In genomic region chr10:28386508-28386868, GRCh38 we compare ENCODE assay signal across 22 cellular contexts.
DNase-seq lines count a peak whose midpoint lies in the region; ATAC-seq and TF ChIP-seq lines count a peak whose summit lies in the region.
"Had no signal": no experiment of that assay in that cellular context is flagged by ENCODE, and none has a peak within 500 bp of the region (broad histone marks: within the 10 kb centered on the region; RNA-seq: fewer than 3 reads in every experiment).

No MANE protein-coding gene starts in this region.

- intact Hi-C loops in esophagus squamous epithelium (cut with DNase I) (loop anchor here (10.0 kb wide), 1 partner anchor 82 kb away; the partner anchor contains the start of gene MPP7), left lung (cut with DNase I) (loop anchor here in 1 of 2 donors (10.0 kb wide), 1 partner anchor 1012 kb away; no protein-coding TSS in a partner anchor)

- ATAC-seq in activated naive CD4-positive, alpha-beta T cell treated with anti-CD3 and anti-CD28 coated beads, Interleukin-2, amount 50 U/mL, for 72 hours, result no peak
- ATAC-seq in activated T-helper 17 cell treated with anti-CD3 and anti-CD28 coated beads, Interleukin-2, amount 50 U/mL, for 72 hours (replicated peaks), result no peak
- ATAC-seq in HG03175 (IDR thresholded peaks at IDR 0.05; ENCODE audit: unreplicated experiment), result no peak
- no peak for ATAC-seq in left lung

- TF ChIP-seq CTCF in esophagus squamous epithelium (IDR thresholded peaks at IDR 0.05) (no peak), left lung (IDR thresholded peaks at IDR 0.05) (no peak)

- no peak overlapping the region for H3K4me3 ChIP-seq in esophagus squamous epithelium
- H3K4me3 ChIP-seq in skin epidermis, result no peak overlapping the region
- no peak overlapping the region for H3K4me3 ChIP-seq in left lung
- H3K4me3 ChIP-seq: MG63, SK-N-MC had no signal

- DNase-seq in activated naive CD4-positive, alpha-beta T cell treated with anti-CD3 and anti-CD28 coated beads, Interleukin-2, amount 50 U/mL, for 72 hours (ENCODE audit: low spot score in 2 of 2), result no peak
- DNase-seq in esophagus squamous epithelium (lab: John Stamatoyannopoulos, UW) (no peak), COLO668 (lab: John Stamatoyannopoulos, UW; ENCODE audit: unreplicated experiment) (no peak), left lung (no peak)
- DNase-seq: ACHN, C1 segment of cervical spinal cord, DMS79 treated with DMSO at 0.1 percent for 48 hours, HFFc6, Karpas-422, MG63, NCI-H1048, NCI-H1436 treated with DMSO at 0.1 percent for 48 hours, NCI-H2029, NCI-H2171 treated with DMSO at 0.1 percent for 48 hours, NCI-H446 treated with DMSO at 0.1 percent for 48 hours, NCI-H774, SHP77 had no signal

- H3K27me3 ChIP-seq in esophagus squamous epithelium (no peaks in the 10 kb centered on the region), left lung (peaks cover 0 to 15% of the 10 kb centered on the region in 2 donors)
- H3K27me3 ChIP-seq: MG63 had no signal

- no peaks in the 10 kb centered on the region for H3K9me3 Mint-ChIP-seq in activated naive CD4-positive, alpha-beta T cell treated with anti-CD3 and anti-CD28 coated beads, Interleukin-2, amount 50 U/mL, for 24 hours
- H3K9me3 Mint-ChIP-seq in activated naive CD4-positive, alpha-beta T cell treated with anti-CD3 and anti-CD28 coated beads, Interleukin-2, amount 50 U/mL, for 72 hours, result no peaks in the 10 kb centered on the region
- H3K9me3 Mint-ChIP-seq in activated T-helper 17 cell treated with anti-CD3 and anti-CD28 coated beads, Interleukin-2, amount 50 U/mL, for 72 hours, result no peaks in the 10 kb centered on the region
- H3K9me3 Mint-ChIP-seq: HFFc6 had no signal

- H3K36me3 ChIP-seq in esophagus squamous epithelium, result no peaks in the 10 kb centered on the region
- H3K36me3 ChIP-seq in left lung, result no peaks in the 10 kb centered on the region
- H3K36me3 ChIP-seq: MG63 had no signal

- H3K27ac ChIP-seq in esophagus squamous epithelium (peak overlapping the region; percentile 68 to 90 (median 78)), skin epidermis (peak overlapping the region in 16 of 21 experiments; percentile 7 to 83 (median 55)), left lung (no peak overlapping the region)
- H3K27ac ChIP-seq: SK-N-MC had no signal

- no peak for TF ChIP-seq POLR2A in esophagus squamous epithelium (IDR thresholded peaks at IDR 0.05)

- no peak overlapping the region for H3K4me3 Mint-ChIP-seq in activated naive CD4-positive, alpha-beta T cell treated with anti-CD3 and anti-CD28 coated beads, Interleukin-2, amount 50 U/mL, for 24 hours
- no peak overlapping the region for H3K4me3 Mint-ChIP-seq in activated T-helper 17 cell treated with anti-CD3 and anti-CD28 coated beads, Interleukin-2, amount 50 U/mL, for 72 hours
- H3K4me3 Mint-ChIP-seq: HFFc6 had no signal

- H3K4me1 ChIP-seq in esophagus squamous epithelium (peaks cover 10 to 50% (median 14%) of the 10 kb centered on the region in 3 donors), left lung (peaks cover 0 to 8% of the 10 kb centered on the region in 2 donors)

- WGBS in esophagus squamous epithelium, 2 donors, result 65 to 67% methylated on average over 4 of the region's 4 CpGs

- no peaks in the 10 kb centered on the region for H3K9me3 ChIP-seq in esophagus squamous epithelium
- no peaks in the 10 kb centered on the region for H3K9me3 ChIP-seq in left lung
- H3K9me3 ChIP-seq: MG63 had no signal

- no peaks in the 10 kb centered on the region for H3K27me3 Mint-ChIP-seq in activated naive CD4-positive, alpha-beta T cell treated with anti-CD3 and anti-CD28 coated beads, Interleukin-2, amount 50 U/mL, for 24 hours
- H3K27me3 Mint-ChIP-seq in activated T-helper 17 cell treated with anti-CD3 and anti-CD28 coated beads, Interleukin-2, amount 50 U/mL, for 72 hours, result peaks cover 9% of the 10 kb centered on the region

- no peaks in the 10 kb centered on the region for H3K36me3 Mint-ChIP-seq in activated naive CD4-positive, alpha-beta T cell treated with anti-CD3 and anti-CD28 coated beads, Interleukin-2, amount 50 U/mL, for 24 hours
- no peaks in the 10 kb centered on the region for H3K36me3 Mint-ChIP-seq in activated naive CD4-positive, alpha-beta T cell treated with anti-CD3 and anti-CD28 coated beads, Interleukin-2, amount 50 U/mL, for 72 hours
- H3K36me3 Mint-ChIP-seq in activated T-helper 17 cell treated with anti-CD3 and anti-CD28 coated beads, Interleukin-2, amount 50 U/mL, for 72 hours (ENCODE audit: low read depth), result no peaks in the 10 kb centered on the region

- peaks cover 18% of the 10 kb centered on the region for H3K4me1 Mint-ChIP-seq in activated naive CD4-positive, alpha-beta T cell treated with anti-CD3 and anti-CD28 coated beads, Interleukin-2, amount 50 U/mL, for 24 hours
- H3K4me1 Mint-ChIP-seq in activated T-helper 17 cell treated with anti-CD3 and anti-CD28 coated beads, Interleukin-2, amount 50 U/mL, for 72 hours, result peaks cover 5% of the 10 kb centered on the region

- peak overlapping the region; percentile 86 for H3K27ac Mint-ChIP-seq in activated naive CD4-positive, alpha-beta T cell treated with anti-CD3 and anti-CD28 coated beads, Interleukin-2, amount 50 U/mL, for 24 hours
- H3K27ac Mint-ChIP-seq in activated naive CD4-positive, alpha-beta T cell treated with anti-CD3 and anti-CD28 coated beads, Interleukin-2, amount 50 U/mL, for 72 hours, result peak overlapping the region in 1 of 2 donors; percentile 63
- peak overlapping the region; percentile 3 for H3K27ac Mint-ChIP-seq in activated T-helper 17 cell treated with anti-CD3 and anti-CD28 coated beads, Interleukin-2, amount 50 U/mL, for 72 hours
- H3K27ac Mint-ChIP-seq: HFFc6 had no signal

Comparison
In these comparisons a context has a peak if more than half of its experiments do, and no peak if none do; other contexts are left out.
1. H3K27ac ChIP-seq: peak in esophagus squamous epithelium (4 of 4) and skin epidermis (16 of 21); none in left lung (0 of 2).